ENCODE assay signal across 17 cellular contexts in genomic region chr5:110250790-110251189, GRCh38.
DNase-seq lines count a peak whose midpoint lies in the region; ATAC-seq and TF ChIP-seq lines count a peak whose summit lies in the region.
"Had no signal": no experiment of that assay in that cellular context is flagged by ENCODE, and none has a peak within 500 bp of the region (broad histone marks: within the 10 kb centered on the region; RNA-seq: fewer than 3 reads in every experiment).

No MANE protein-coding gene starts in this region.

- H3K9me3 ChIP-seq in neural cell (ENCODE audit: low read length) (no peaks in the 10 kb centered on the region), neuronal stem cell (replicated peaks in 1 of 2; ENCODE audit: control insufficient read depth in 2 of 2, insufficient read depth in 1 of 2, low read depth in 1 of 2, low read length in 2 of 2) (no peaks in the 10 kb centered on the region), Peyer's patch (no peaks in the 10 kb centered on the region)
- H3K9me3 ChIP-seq: BLaER1, Caco-2 had no signal

- H3K18ac ChIP-seq in neuronal stem cell (ENCODE audit: low read length): no peak overlapping the region

- H3K4ac ChIP-seq in neuronal stem cell (ENCODE audit: low read length): no peak overlapping the region

- TF ChIP-seq EP300 in neural cell (conservative IDR thresholded peaks at IDR 0.05; ENCODE audit: poor library complexity, severe bottlenecking): peak; percentile 77

- no peaks in the 10 kb centered on the region for H3F3A ChIP-seq in neural cell (ENCODE audit: insufficient read depth, low read length, poor library complexity, severe bottlenecking)

- H3K4me1 ChIP-seq in neuronal stem cell (ENCODE audit: control insufficient read depth in 2 of 2, insufficient read depth in 1 of 2, low read depth in 1 of 2, low read length in 2 of 2) (peaks cover 12 to 14% of the 10 kb centered on the region in 2 donors), Peyer's patch (no peaks in the 10 kb centered on the region)
- H3K4me1 ChIP-seq: BLaER1, Caco-2 had no signal

- H4K8ac ChIP-seq in neuronal stem cell (ENCODE audit: low read depth, low read length): no peak overlapping the region

- no peaks in the 10 kb centered on the region for H3K36me3 Mint-ChIP-seq in WTC11
- H3K36me3 Mint-ChIP-seq: CD4-positive, CD25-positive, alpha-beta regulatory T cell; CD8-positive, alpha-beta T cell had no signal

- no peaks in the 10 kb centered on the region for H3K79me2 ChIP-seq in neural cell (replicated peaks; ENCODE audit: insufficient read depth, low read length)

- CTCF ChIA-PET in WTC11 (lab: Charles Lee): interaction anchor here (1.0 kb wide), 1 partner anchor 243 kb away, joined by 6 read pairs; no protein-coding TSS in a partner anchor

- POLR2A ChIA-PET in WTC11 (lab: Charles Lee): no interaction called here

- no peak overlapping the region for H2BK15ac ChIP-seq in neuronal stem cell (ENCODE audit: low read length)

- H3K4me3 ChIP-seq in neural cell (ENCODE audit: low read length) (no peak overlapping the region), neuronal stem cell (ENCODE audit: low read length in 2 of 2) (no peak overlapping the region), Peyer's patch (no peak overlapping the region)
- H3K4me3 ChIP-seq: BLaER1, GM23248 had no signal

- no peaks in the 10 kb centered on the region for H3K27me3 Mint-ChIP-seq in WTC11 (ENCODE audit: low read depth)
- H3K27me3 Mint-ChIP-seq: B cell had no signal

- in situ Hi-C loops in GM13976 (cut with MboI; ENCODE audit: low sequenced_read_pairs, unreplicated experiment): no loop called here

- H2AK5ac ChIP-seq in neuronal stem cell (ENCODE audit: low read depth, low read length): no peak overlapping the region

- H4K91ac ChIP-seq in neuronal stem cell (ENCODE audit: low read depth, low read length, poor library complexity): no peak overlapping the region

- no peaks in the 10 kb centered on the region for H4K20me1 ChIP-seq in neural cell (ENCODE audit: insufficient read depth)
- H4K20me1 ChIP-seq: BLaER1 had no signal

- H2BK5ac ChIP-seq in neuronal stem cell (ENCODE audit: low read length): no peak overlapping the region

- H3K27ac ChIP-seq in neural cell (ENCODE audit: low read length): peak overlapping the region; percentile 45
- peak overlapping the region; percentile 21 for H3K27ac ChIP-seq in neuronal stem cell (replicated peaks; ENCODE audit: low read length)
- no peak overlapping the region for H3K27ac ChIP-seq in Peyer's patch
- H3K27ac ChIP-seq: BLaER1, C4-2B, GM23248 had no signal

- DNase-seq in WTC11 (ENCODE audit: low spot score) (no peak), neuronal stem cell (ENCODE audit: low spot score) (no peak), GM13976 (ENCODE audit: low spot score) (no peak), nucleus accumbens (lab: John Stamatoyannopoulos, UW) (no peak), Peyer's patch (no peak)
- DNase-seq: Caco-2; CD4-positive, CD25-positive, alpha-beta regulatory T cell; CD8-positive, alpha-beta T cell; DMS153; DND-41; H9 had no signal

- peaks cover 4% of the 10 kb centered on the region for H3K27me3 ChIP-seq in neural cell (ENCODE audit: insufficient read depth, low read depth, low read length)
- no peaks in the 10 kb centered on the region for H3K27me3 ChIP-seq in neuronal stem cell (ENCODE audit: control insufficient read depth in 3 of 3, insufficient read depth in 3 of 3, low read depth in 1 of 3, low read length in 3 of 3)
- no peaks in the 10 kb centered on the region for H3K27me3 ChIP-seq in Peyer's patch
- H3K27me3 ChIP-seq: BLaER1 had no signal

- no peaks in the 10 kb centered on the region for H3K9me2 ChIP-seq in neural cell (ENCODE audit: insufficient read depth, low read length)

- H3K4me3 Mint-ChIP-seq in WTC11: no peak overlapping the region
- H3K4me3 Mint-ChIP-seq: B cell; CD4-positive, CD25-positive, alpha-beta regulatory T cell; CD8-positive, alpha-beta T cell; H9 had no signal

- no peaks in the 10 kb centered on the region for H3K36me3 ChIP-seq in neural cell (ENCODE audit: insufficient read depth, low read length)
- H3K36me3 ChIP-seq in neuronal stem cell (replicated peaks in 1 of 2; ENCODE audit: control insufficient read depth in 2 of 2, insufficient read depth in 2 of 2, low read length in 2 of 2): no peaks in the 10 kb centered on the region
- H3K36me3 ChIP-seq in Peyer's patch: no peaks in the 10 kb centered on the region
- H3K36me3 ChIP-seq: BLaER1 had no signal

- peak overlapping the region; percentile 28; the same call in 1 of the 2 replicates for H3K27ac Mint-ChIP-seq in WTC11
- H3K27ac Mint-ChIP-seq: B cell; CD4-positive, CD25-positive, alpha-beta regulatory T cell; CD8-positive, alpha-beta T cell; H9 had no signal

- H2AFZ ChIP-seq in neural cell (ENCODE audit: low read depth, low read length): no peak overlapping the region
- H2AFZ ChIP-seq in neuronal stem cell (ENCODE audit: low read length): peak overlapping the region; percentile 15
- H2AFZ ChIP-seq: GM23248 had no signal

- TF ChIP-seq POLR2A in Peyer's patch (IDR thresholded peaks at IDR 0.05): no peak

- H3K9ac ChIP-seq in neural cell (ENCODE audit: low read length) (no peak overlapping the region), neuronal stem cell (ENCODE audit: low read depth, low read length, poor library complexity) (no peak overlapping the region)
- H3K9ac ChIP-seq: BLaER1, GM23248 had no signal

- TF ChIP-seq RAD21 in neural cell (conservative IDR thresholded peaks at IDR 0.05): no peak

- no peak overlapping the region for H3K14ac ChIP-seq in neuronal stem cell (ENCODE audit: low read length)

- TF ChIP-seq CTCF in WTC11 (IDR thresholded peaks at IDR 0.05): no peak
- TF ChIP-seq CTCF in neural cell (IDR thresholded peaks at IDR 0.05; ENCODE audit: poor library complexity, severe bottlenecking): no peak
- TF ChIP-seq CTCF in GM13976 (IDR thresholded peaks at IDR 0.05; ENCODE audit: borderline replicate concordance, control extremely low read depth, extremely low read depth, insufficient read depth, missing control alignments): no peak
- TF ChIP-seq CTCF in Peyer's patch (IDR thresholded peaks at IDR 0.05): no peak

- no peak overlapping the region for H2BK120ac ChIP-seq in neuronal stem cell (ENCODE audit: low read depth, low read length)

- no peak overlapping the region for H3K23ac ChIP-seq in neuronal stem cell (ENCODE audit: low read depth, low read length, poor library complexity)

- H3K4me2 ChIP-seq in neural cell (ENCODE audit: low read length) (no peak overlapping the region), neuronal stem cell (ENCODE audit: insufficient read depth, low read length, poor library complexity, severe bottlenecking) (no peak overlapping the region)
- H3K4me2 ChIP-seq: BLaER1 had no signal

- no peaks in the 10 kb centered on the region for H3K9me3 Mint-ChIP-seq in WTC11
- H3K9me3 Mint-ChIP-seq: CD8-positive, alpha-beta T cell; H9 had no signal

- no peak overlapping the region for H2BK12ac ChIP-seq in neuronal stem cell (ENCODE audit: low read length)

- peaks cover 23% of the 10 kb centered on the region for H3K4me1 Mint-ChIP-seq in WTC11
- H3K4me1 Mint-ChIP-seq: B cell; CD4-positive, CD25-positive, alpha-beta regulatory T cell had no signal

- no peaks in the 10 kb centered on the region for H3K79me1 ChIP-seq in neuronal stem cell (ENCODE audit: low read depth, low read length)

- ATAC-seq in WTC11: no peak; the same call in 1 of the 2 replicates
- ATAC-seq: CD8-positive, alpha-beta T cell; HCT116 had no signal

TF ChIP-seq in WTC11, 78 proteins besides CTCF, POLR2A, EP300 and RAD21:
- TF ChIP-seq CREM (CRISPR knock-in tag; IDR thresholded peaks at IDR 0.05): no peak
- no peak for TF ChIP-seq TP53 (CRISPR knock-in tag; IDR thresholded peaks at IDR 0.05)
- TF ChIP-seq ZNF396 (CRISPR knock-in tag; IDR thresholded peaks at IDR 0.05; ENCODE audit: borderline replicate concordance): no peak
- TF ChIP-seq ETV6 (CRISPR knock-in tag; IDR thresholded peaks at IDR 0.05): no peak
- no peak for TF ChIP-seq JUN (CRISPR knock-in tag; IDR thresholded peaks at IDR 0.05)
- no peak for TF ChIP-seq RORB (CRISPR knock-in tag; IDR thresholded peaks at IDR 0.05)
- no peak for TF ChIP-seq ZNF219 (CRISPR knock-in tag; IDR thresholded peaks at IDR 0.05; ENCODE audit: borderline replicate concordance)
- no peak for TF ChIP-seq ZNF121 (CRISPR knock-in tag; IDR thresholded peaks at IDR 0.05)
- TF ChIP-seq KAT7 (CRISPR knock-in tag; IDR thresholded peaks at IDR 0.05; ENCODE audit: borderline replicate concordance): no peak
- no peak for TF ChIP-seq SMAD4 (CRISPR knock-in tag; IDR thresholded peaks at IDR 0.05)

TF ChIP-seq in neural cell, 6 proteins besides CTCF, POLR2A, EP300 and RAD21:
- peak; percentile 80 for TF ChIP-seq POLR2AphosphoS5 (IDR thresholded peaks at IDR 0.05)
- TF ChIP-seq, protein P1, sequence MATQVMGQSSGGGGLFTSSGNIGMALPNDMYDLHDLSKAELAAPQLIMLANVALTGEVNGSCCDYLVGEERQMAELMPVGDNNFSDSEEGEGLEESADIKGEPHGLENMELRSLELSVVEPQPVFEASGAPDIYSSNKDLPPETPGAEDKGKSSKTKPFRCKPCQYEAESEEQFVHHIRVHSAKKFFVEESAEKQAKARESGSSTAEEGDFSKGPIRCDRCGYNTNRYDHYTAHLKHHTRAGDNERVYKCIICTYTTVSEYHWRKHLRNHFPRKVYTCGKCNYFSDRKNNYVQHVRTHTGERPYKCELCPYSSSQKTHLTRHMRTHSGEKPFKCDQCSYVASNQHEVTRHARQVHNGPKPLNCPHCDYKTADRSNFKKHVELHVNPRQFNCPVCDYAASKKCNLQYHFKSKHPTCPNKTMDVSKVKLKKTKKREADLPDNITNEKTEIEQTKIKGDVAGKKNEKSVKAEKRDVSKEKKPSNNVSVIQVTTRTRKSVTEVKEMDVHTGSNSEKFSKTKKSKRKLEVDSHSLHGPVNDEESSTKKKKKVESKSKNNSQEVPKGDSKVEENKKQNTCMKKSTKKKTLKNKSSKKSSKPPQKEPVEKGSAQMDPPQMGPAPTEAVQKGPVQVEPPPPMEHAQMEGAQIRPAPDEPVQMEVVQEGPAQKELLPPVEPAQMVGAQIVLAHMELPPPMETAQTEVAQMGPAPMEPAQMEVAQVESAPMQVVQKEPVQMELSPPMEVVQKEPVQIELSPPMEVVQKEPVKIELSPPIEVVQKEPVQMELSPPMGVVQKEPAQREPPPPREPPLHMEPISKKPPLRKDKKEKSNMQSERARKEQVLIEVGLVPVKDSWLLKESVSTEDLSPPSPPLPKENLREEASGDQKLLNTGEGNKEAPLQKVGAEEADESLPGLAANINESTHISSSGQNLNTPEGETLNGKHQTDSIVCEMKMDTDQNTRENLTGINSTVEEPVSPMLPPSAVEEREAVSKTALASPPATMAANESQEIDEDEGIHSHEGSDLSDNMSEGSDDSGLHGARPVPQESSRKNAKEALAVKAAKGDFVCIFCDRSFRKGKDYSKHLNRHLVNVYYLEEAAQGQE (IDR thresholded peaks at IDR 0.05; ENCODE audit: borderline replicate concordance): peak; percentile 48
- no peak for TF ChIP-seq EZH2 (IDR thresholded peaks at IDR 0.05; ENCODE audit: borderline replicate concordance, insufficient read depth, low read length, poor library complexity, severe bottlenecking)
- no peak for TF ChIP-seq SMC3 (conservative IDR thresholded peaks at IDR 0.05; ENCODE audit: poor library complexity)
- TF ChIP-seq TAF1 (IDR thresholded peaks at IDR 0.05; ENCODE audit: low read depth): no peak
- no peak for TF ChIP-seq MXI1 (conservative IDR thresholded peaks at IDR 0.05; ENCODE audit: poor library complexity, severe bottlenecking)

Comparison
In these comparisons a context has a peak if more than half of its experiments do, and no peak if none do; other contexts are left out.
1. H3K27ac ChIP-seq: peak in neural cell (single experiment) and neuronal stem cell (single experiment); none in Peyer's patch (0 of 4).